In genomic region chr13:28820099-28821051, GRCh38 we compare ENCODE assay signal across 8 cellular contexts. TPM values are rescaled to one million over a fixed set of nuclear protein-coding genes. Genes with fewer than 3 reads are reported as not detected.
DNase-seq lines count a peak whose midpoint lies in the region; ATAC-seq lines count a peak whose summit lies in the region.

Gene MTUS2, plus strand, starts transcription at chr13:28820339.

- intact Hi-C loops in activated T-helper 1 cell treated with anti-CD3 and anti-CD28 coated beads, Interleukin-12 subunit alpha, Interleukin-12 subunit beta, Interleukin-2, Interleukin-4 antibody, amounts not matched to agents 30 ng/mL and 10 ng/mL and 1 ng/mL, durations not matched to agents 14 hours and 24 hours and 36 hours (cut with micrococcal nuclease): loop anchor here (5.0 kb wide), 1 partner anchor 542 kb away; no protein-coding TSS in a partner anchor
- intact Hi-C loops in cardiac septum (cut with DNase I): loop anchor here (2.0 kb wide), 1 partner anchor 138 kb away; no protein-coding TSS in a partner anchor

- peaks cover 17% of the 10 kb centered on the region for H3K9me3 Mint-ChIP-seq in activated T-helper 1 cell treated with anti-CD3 and anti-CD28 coated beads, Interleukin-12 subunit alpha, Interleukin-12 subunit beta, Interleukin-2, Interleukin-4 antibody, amounts not matched to agents 30 ng/mL and 10 ng/mL and 1 ng/mL, durations not matched to agents 14 hours and 24 hours and 36 hours

- H3K4me1 ChIP-seq in HUES6 (ENCODE audit: control insufficient read depth, insufficient read depth, low read length): no peaks in the 10 kb centered on the region

- no peaks in the 10 kb centered on the region for H3K36me3 ChIP-seq in HUES6 (ENCODE audit: control insufficient read depth, insufficient read depth, low read length)

- H3K27me3 Mint-ChIP-seq in activated T-helper 1 cell treated with anti-CD3 and anti-CD28 coated beads, Interleukin-12 subunit alpha, Interleukin-12 subunit beta, Interleukin-2, Interleukin-4 antibody, amounts not matched to agents 30 ng/mL and 10 ng/mL and 1 ng/mL, durations not matched to agents 14 hours and 24 hours and 36 hours (ENCODE audit: insufficient read depth): peaks cover 50% of the 10 kb centered on the region

- ATAC-seq in HG02973 (IDR thresholded peaks at IDR 0.05; ENCODE audit: unreplicated experiment) (no peak), GM19324 (IDR thresholded peaks at IDR 0.05; ENCODE audit: low FRiP score, unreplicated experiment) (no peak)

- peaks cover 1% of the 10 kb centered on the region for H3K36me3 Mint-ChIP-seq in activated T-helper 1 cell treated with anti-CD3 and anti-CD28 coated beads, Interleukin-12 subunit alpha, Interleukin-12 subunit beta, Interleukin-2, Interleukin-4 antibody, amounts not matched to agents 30 ng/mL and 10 ng/mL and 1 ng/mL, durations not matched to agents 14 hours and 24 hours and 36 hours (ENCODE audit: low read depth)

- H3K27ac Mint-ChIP-seq in activated T-helper 1 cell treated with anti-CD3 and anti-CD28 coated beads, Interleukin-12 subunit alpha, Interleukin-12 subunit beta, Interleukin-2, Interleukin-4 antibody, amounts not matched to agents 30 ng/mL and 10 ng/mL and 1 ng/mL, durations not matched to agents 14 hours and 24 hours and 36 hours: peak within 1 kb of the TSS; percentile 21

- peaks cover 12% of the 10 kb centered on the region for H3K9me3 ChIP-seq in HUES6 (ENCODE audit: control insufficient read depth, insufficient read depth, low read depth, low read length)

- DNase-seq in DMS79 treated with DMSO at 0.1 percent for 48 hours (lab: John Stamatoyannopoulos, UW) (peak; percentile 26), DMS79 (lab: John Stamatoyannopoulos, UW) (no peak), cardiac septum (ENCODE audit: low spot score) (no peak), putamen (ENCODE audit: low spot score) (peak; percentile 16)
- DNase-seq in activated T-helper 1 cell treated with anti-CD3 and anti-CD28 coated beads, Interleukin-12 subunit alpha, Interleukin-12 subunit beta, Interleukin-2, Interleukin-4 antibody, amounts not matched to agents 30 ng/mL and 10 ng/mL and 1 ng/mL, durations not matched to agents 14 hours and 24 hours and 36 hours (ENCODE audit: low spot score): no peak

- peak within 1 kb of the TSS; percentile 64 for H3K4me3 ChIP-seq in HUES6 (ENCODE audit: low read depth, low read length)

- peak within 1 kb of the TSS; percentile 8 for H3K9ac ChIP-seq in HUES6 (ENCODE audit: low read length)

- peaks cover 5% of the 10 kb centered on the region for H3K4me1 Mint-ChIP-seq in activated T-helper 1 cell treated with anti-CD3 and anti-CD28 coated beads, Interleukin-12 subunit alpha, Interleukin-12 subunit beta, Interleukin-2, Interleukin-4 antibody, amounts not matched to agents 30 ng/mL and 10 ng/mL and 1 ng/mL, durations not matched to agents 14 hours and 24 hours and 36 hours (ENCODE audit: low read depth)

- no peak within 1 kb of the TSS for H3K27ac ChIP-seq in HUES6 (ENCODE audit: low read depth, low read length)

- peak within 1 kb of the TSS; percentile 67 for H3K4me3 Mint-ChIP-seq in activated T-helper 1 cell treated with anti-CD3 and anti-CD28 coated beads, Interleukin-12 subunit alpha, Interleukin-12 subunit beta, Interleukin-2, Interleukin-4 antibody, amounts not matched to agents 30 ng/mL and 10 ng/mL and 1 ng/mL, durations not matched to agents 14 hours and 24 hours and 36 hours

- peaks cover 81% of the 10 kb centered on the region for H3K27me3 ChIP-seq in HUES6 (ENCODE audit: control insufficient read depth, insufficient read depth, low read length)

RNA-seq across cellular contexts. Expression of gene MTUS2, which starts in this region (rescaled TPM):
- not detected in 2 replicates for total RNA-seq in activated T-helper 1 cell treated with anti-CD3 and anti-CD28 coated beads, Interleukin-12 subunit alpha, Interleukin-12 subunit beta, Interleukin-2, Interleukin-4 antibody, amounts not matched to agents 30 ng/mL and 10 ng/mL and 1 ng/mL, durations not matched to agents 14 hours and 24 hours and 36 hours
- total RNA-seq in cardiac septum: 81.4 TPM

Comparison
In these comparisons a context has a peak if more than half of its experiments do, and no peak if none do; other contexts are left out.
1. RNA of gene MTUS2 (total RNA-seq): 81.4 TPM in cardiac septum (single experiment); not detected in activated T-helper 1 cell treated with anti-CD3 and anti-CD28 coated beads, Interleukin-12 subunit alpha, Interleukin-12 subunit beta, Interleukin-2, Interleukin-4 antibody, amounts not matched to agents 30 ng/mL and 10 ng/mL and 1 ng/mL, durations not matched to agents 14 hours and 24 hours and 36 hours; every median in the first group is over 10 times any median in the second.
2. DNase-seq: peak in DMS79 treated with DMSO at 0.1 percent for 48 hours (single experiment) and putamen (single experiment); none in DMS79 (single experiment), activated T-helper 1 cell treated with anti-CD3 and anti-CD28 coated beads, Interleukin-12 subunit alpha, Interleukin-12 subunit beta, Interleukin-2, Interleukin-4 antibody, amounts not matched to agents 30 ng/mL and 10 ng/mL and 1 ng/mL, durations not matched to agents 14 hours and 24 hours and 36 hours (single experiment) and cardiac septum (single experiment).